ENCODE assay signal across 5 cellular contexts in the genomic region with DNA sequence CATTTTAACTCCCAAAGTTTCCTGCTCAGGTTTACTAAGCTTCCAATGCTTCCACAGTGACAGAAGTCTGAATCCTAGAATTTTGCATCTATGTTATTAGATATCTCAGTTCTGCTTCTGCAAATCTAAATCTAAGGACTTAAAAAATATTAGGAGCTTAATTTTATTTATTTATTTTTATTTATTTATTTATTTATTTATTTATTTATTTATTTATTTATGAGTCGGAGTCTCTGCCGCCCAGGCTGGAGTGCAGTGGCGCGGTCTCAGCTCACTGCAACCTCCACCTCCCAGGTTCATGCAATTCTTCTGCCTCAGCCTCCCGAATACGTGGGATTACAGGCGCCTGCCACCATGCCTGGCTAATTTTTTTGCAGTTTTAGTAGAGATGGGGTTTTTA. TPM values are rescaled to one million over a fixed set of nuclear protein-coding genes. Genes with fewer than 3 reads are reported as not detected.
DNase-seq lines count a peak whose midpoint lies in the region; ATAC-seq, FAIRE-seq and TF ChIP-seq lines count a peak whose summit lies in the region.
"Not testable (repeated sequence)": the region's sequence is repeated elsewhere in the genome, so short reads cannot be mapped to it uniquely, and the experiment has no call there.

No MANE protein-coding gene starts in this region.

- ATAC-seq in A549: not testable (repeated sequence)

- H3K4me2 ChIP-seq in A549: not testable (repeated sequence)

- TF ChIP-seq EP300 in A549 (IDR thresholded peaks at IDR 0.05): not testable (repeated sequence)

- H3K27ac ChIP-seq in A549; HEK293 (ENCODE audit: extremely low read depth, low read depth, low read length): not testable (repeated sequence)
- peak overlapping the region; percentile 50 for H3K27ac ChIP-seq in VCaP
- peak overlapping the region in 2 of 3 donors; percentile 64 to 71 for H3K27ac ChIP-seq in thyroid gland

- not testable (repeated sequence) for TF ChIP-seq POLR2A in A549 (IDR thresholded peaks at IDR 0.05; ENCODE audit: low read length); thyroid gland (IDR thresholded peaks at IDR 0.05)

- not testable (repeated sequence) for DNase-seq in A549 (ENCODE audit: low read depth in 1 of 2, low spot score in 1 of 2); chondrocyte (ENCODE audit: low spot score); thyroid gland

- POLR2A ChIA-PET in A549 (lab: Yijun Ruan, JAX); HEK293 (lab: Yijun Ruan, JAX): not testable (repeated sequence)

- H3K4me1 Mint-ChIP-seq in chondrocyte (ENCODE audit: low read depth): not testable (repeated sequence)

- not testable (repeated sequence) for TF ChIP-seq CTCF in A549 (IDR thresholded peaks at IDR 0.05); HEK293 (tag by site-specific recombination; IDR thresholded peaks at IDR 0.05); VCaP (conservative IDR thresholded peaks at IDR 0.05); chondrocyte (IDR thresholded peaks at IDR 0.05); thyroid gland (IDR thresholded peaks at IDR 0.05)

- not testable (repeated sequence) for H3K27me3 Mint-ChIP-seq in chondrocyte (ENCODE audit: low read depth)

- WGBS in A549 (ENCODE audit: missing lambda C conversion rate): 93% methylated on average over 7 of the region's 7 CpGs
- 98% methylated on average over 7 of the region's 7 CpGs for whole genome bisulfite sequencing in thyroid gland, 2 donors

- H3K9me3 ChIP-seq in A549; HEK293 (ENCODE audit: control insufficient read depth, insufficient read depth, low read depth, low read length); thyroid gland: not testable (repeated sequence)

- not testable (repeated sequence) for H3K36me3 Mint-ChIP-seq in chondrocyte (ENCODE audit: low read depth)

- not testable (repeated sequence) for FAIRE-seq in A549 (lab: Jason Lieb, UNC)

- H3K4me3 ChIP-seq in A549; HEK293 (ENCODE audit: low read depth, low read length); thyroid gland (replicated peaks in 1 of 3): not testable (repeated sequence)

- intact Hi-C loops in thyroid gland (cut with DNase I): not testable (repeated sequence)

- H3K4me3 Mint-ChIP-seq in chondrocyte (ENCODE audit: unreplicated experiment): not testable (repeated sequence)

- H3K4me1 ChIP-seq in A549 (peaks cover 13% of the 10 kb centered on the region; the same call in 2 of the 3 replicates), thyroid gland (peaks cover 28 to 32% of the 10 kb centered on the region in 2 donors)
- not testable (repeated sequence) for H3K4me1 ChIP-seq in HEK293 (ENCODE audit: control insufficient read depth, insufficient read depth, low read length)

- CTCF ChIA-PET in A549 (lab: Yijun Ruan, JAX): interaction anchor here (1.5 to 1.6 kb wide), 3 partner anchors 8 to 41 kb away, joined by 3 to 6 read pairs (median 4); no protein-coding TSS in a partner anchor
- CTCF ChIA-PET in HEK293 (lab: Yijun Ruan, JAX): interaction anchor here (0.6 to 1.4 kb wide), 4 partner anchors 9 to 1087 kb away, joined by 3 to 4 read pairs (median 4); partner anchors contain the start of gene ARMC12

- peaks cover 19 to 30% of the 10 kb centered on the region in 2 experiments for H3K36me3 ChIP-seq in HEK293 (ENCODE audit: control insufficient read depth in 2 of 2, insufficient read depth in 1 of 2, low read length in 2 of 2)
- H3K36me3 ChIP-seq in thyroid gland: not testable (repeated sequence)

- not testable (repeated sequence) for H3K27me3 ChIP-seq in thyroid gland

- TF ChIP-seq RAD21 in A549 (conservative IDR thresholded peaks at IDR 0.05 in 1 of 2, IDR thresholded peaks at IDR 0.05 in 1 of 2): not testable (repeated sequence)

- peak overlapping the region; percentile 32 for H3K27ac Mint-ChIP-seq in chondrocyte (ENCODE audit: unreplicated experiment)

- not testable (repeated sequence) for H3K9me3 Mint-ChIP-seq in chondrocyte (ENCODE audit: low read depth)

TF ChIP-seq in A549, 52 proteins besides CTCF, POLR2A, EP300 and RAD21:
- TF ChIP-seq ZC3H11A (IDR thresholded peaks at IDR 0.05): peak; percentile 21

TF ChIP-seq in HEK293, 187 proteins besides CTCF, POLR2A, EP300 and RAD21 (continues in another document):
- peak; percentile 90 for TF ChIP-seq ZNF394 (tag by site-specific recombination; IDR thresholded peaks at IDR 0.05; ENCODE audit: borderline replicate concordance)
- 0 out of 2 replicates have a peak, but pooled peaks have one; percentile 15 for TF ChIP-seq ZNF202 (tag by site-specific recombination; IDR thresholded peaks at IDR 0.05; ENCODE audit: borderline replicate concordance)
- TF ChIP-seq ZXDB (tag by site-specific recombination; IDR thresholded peaks at IDR 0.05): 0 out of 2 replicates have a peak, but pooled peaks have one; percentile 34
- peak; percentile 59; the same call in 1 of the 2 replicates for TF ChIP-seq ZNF266 (tag by site-specific recombination; IDR thresholded peaks at IDR 0.05; ENCODE audit: low read depth)
- TF ChIP-seq ZBTB11 (tag by site-specific recombination; conservative IDR thresholded peaks at IDR 0.05; ENCODE audit: low read depth): peak; percentile 65
- 0 out of 2 replicates have a peak, but pooled peaks have one; percentile 57 for TF ChIP-seq ZNF433 (tag by site-specific recombination; IDR thresholded peaks at IDR 0.05; ENCODE audit: low read depth)
- peak; percentile 68 for TF ChIP-seq ZNF426 (tag by site-specific recombination; IDR thresholded peaks at IDR 0.05)
- TF ChIP-seq ZNF518A (tag by site-specific recombination; conservative IDR thresholded peaks at IDR 0.05; ENCODE audit: low read depth): peak; percentile 81

RNA-seq across cellular contexts. Expression of gene ILRUN, which starts 46.3 kb away (rescaled TPM):
- polyA plus RNA-seq in A549 (2011; rRNA removed): 33.7 and 36.1 TPM in 2 replicates
- 12.4 and 18.4 TPM in 2 replicates for polyA plus RNA-seq in A549 (2012; cell fraction: cytosol; rRNA removed)
- 8.3 and 11.9 TPM in 2 replicates for polyA plus RNA-seq in A549 (2012; cell fraction: nucleus; rRNA removed)
- polyA plus RNA-seq in A549 (2017; fragmentation: RNase III; extraction: RNeasy Plus Mini Kit Qiagen cat#74134 plus additional on column Dnase treatment): 24.4 to 28.6 TPM (median 25.4 TPM) in 3 replicates
- polyA minus RNA-seq in A549 (2011; rRNA and poly(A)+ RNA removed): 42.0 and 45.2 TPM in 2 replicates
- 41.0 to 45.9 TPM (median 42.4 TPM) in 3 replicates for total RNA-seq in chondrocyte
- 100 to 1,000 TPM in 1 of 4 donors, 10 to 100 TPM in 3; 76.5 to 107 (median 89.0) TPM for total RNA-seq in thyroid gland
